13 cellular contexts compared by ENCODE assay signal in genomic region chr19:5693195-5694166, GRCh38. TPM values are rescaled to one million over a fixed set of nuclear protein-coding genes. Genes with fewer than 3 reads are reported as not detected.
A peak's percentile ranks its signal among the peaks of the same experiment; 100 is the strongest.
DNase-seq lines count a peak whose midpoint lies in the region; ATAC-seq lines count a peak whose summit lies in the region.
"Had no signal": no experiment of that assay in that cellular context is flagged by ENCODE, and none has a peak within 500 bp of the region (broad histone marks: within the 10 kb centered on the region; RNA-seq: fewer than 3 reads in every experiment).

No MANE protein-coding gene starts in this region.

- H3K4me1 Mint-ChIP-seq in activated naive CD8-positive, alpha-beta T cell treated with anti-CD3 and anti-CD28 coated beads, Interleukin-2, amount 50 U/mL, for 24 hours: peaks cover 25% of the 10 kb centered on the region

- ATAC-seq in activated naive CD8-positive, alpha-beta T cell treated with anti-CD3 and anti-CD28 coated beads, Interleukin-2, amount 50 U/mL, for 24 hours: no peak
- ATAC-seq in HG03457 (IDR thresholded peaks at IDR 0.05; ENCODE audit: unreplicated experiment) (no peak), GM18907 (IDR thresholded peaks at IDR 0.05; ENCODE audit: unreplicated experiment) (no peak)

- peak; percentile 33 for DNase-seq in NCI-H82 (lab: John Stamatoyannopoulos, UW)
- DNase-seq in NCI-H82 treated with DMSO at 0.1 percent for 48 hours (lab: John Stamatoyannopoulos, UW; ENCODE audit: unreplicated experiment): no peak
- peak; percentile 27 for DNase-seq in activated naive CD8-positive, alpha-beta T cell treated with anti-CD3 and anti-CD28 coated beads, Interleukin-2, amount 50 U/mL, for 24 hours
- peak; percentile 61 for DNase-seq in posterior vena cava (ENCODE audit: low spot score)
- no peak for DNase-seq in hepatic stellate cell (ENCODE audit: low spot score)
- DNase-seq: anterior cingulate cortex, NCI-H345 had no signal

- peak overlapping the region; percentile 14 for H3K9ac ChIP-seq in HUES6 (ENCODE audit: low read length)

- no peaks in the 10 kb centered on the region for H3K27me3 ChIP-seq in HUES6 (ENCODE audit: control insufficient read depth, insufficient read depth, low read length)
- H3K27me3 ChIP-seq: suprapubic skin had no signal

- peak overlapping the region; percentile 98 for H3K4me3 Mint-ChIP-seq in activated naive CD8-positive, alpha-beta T cell treated with anti-CD3 and anti-CD28 coated beads, Interleukin-2, amount 50 U/mL, for 24 hours

- H3K27ac ChIP-seq in HUES6 (ENCODE audit: low read depth, low read length): no peak overlapping the region
- H3K27ac ChIP-seq: suprapubic skin had no signal

- H3K9me3 ChIP-seq in HUES6 (ENCODE audit: control insufficient read depth, insufficient read depth, low read depth, low read length): no peaks in the 10 kb centered on the region
- H3K9me3 ChIP-seq: suprapubic skin had no signal

- peaks cover 50% of the 10 kb centered on the region for H3K36me3 Mint-ChIP-seq in activated naive CD8-positive, alpha-beta T cell treated with anti-CD3 and anti-CD28 coated beads, Interleukin-2, amount 50 U/mL, for 24 hours (ENCODE audit: low read depth)

- no peak overlapping the region for H3K4me3 ChIP-seq in HUES6 (ENCODE audit: low read depth, low read length)
- H3K4me3 ChIP-seq: suprapubic skin had no signal

- no peaks in the 10 kb centered on the region for H3K9me3 Mint-ChIP-seq in activated naive CD8-positive, alpha-beta T cell treated with anti-CD3 and anti-CD28 coated beads, Interleukin-2, amount 50 U/mL, for 24 hours

- 0 out of 2 replicates have a peak, but pooled peaks cover 3% of the 10 kb centered on the region for H3K4me1 ChIP-seq in HUES6 (ENCODE audit: control insufficient read depth, insufficient read depth, low read length)

- intact Hi-C loops in posterior vena cava (cut with DNase I): no loop called here

- peaks cover 3% of the 10 kb centered on the region for H3K27me3 Mint-ChIP-seq in activated naive CD8-positive, alpha-beta T cell treated with anti-CD3 and anti-CD28 coated beads, Interleukin-2, amount 50 U/mL, for 24 hours

- peaks cover 78% of the 10 kb centered on the region for H3K36me3 ChIP-seq in HUES6 (ENCODE audit: control insufficient read depth, insufficient read depth, low read length)

- H3K27ac Mint-ChIP-seq in activated naive CD8-positive, alpha-beta T cell treated with anti-CD3 and anti-CD28 coated beads, Interleukin-2, amount 50 U/mL, for 24 hours: peak overlapping the region; percentile 97

RNA-seq across cellular contexts. Expression of gene RPL36, which starts 3.4 kb away (rescaled TPM):
- 100 to 1,000 TPM; 525 to 575 TPM for total RNA-seq in posterior vena cava

RNA-seq across cellular contexts. Expression of gene HSD11B1L, which starts 12.7 kb away (rescaled TPM):
- total RNA-seq in posterior vena cava: 1 to 10 TPM; 3.8 to 4.0 TPM

RNA-seq across cellular contexts. Expression of gene MICOS13, which starts 13.2 kb away (rescaled TPM):
- total RNA-seq in posterior vena cava: 10 to 100 TPM; 54.1 to 54.4 TPM

RNA-seq across cellular contexts. Expression of gene LONP1, which starts 26.5 kb away (rescaled TPM):
- total RNA-seq in posterior vena cava: 10 to 100 TPM; 34.8 to 40.4 TPM

RNA-seq across cellular contexts. Expression of gene CATSPERD, which starts 27.0 kb away (rescaled TPM):
- not detected for total RNA-seq in posterior vena cava
- total RNA-seq: A673, liver had no signal

Comparison
In these comparisons a context has a peak if more than half of its experiments do, and no peak if none do; other contexts are left out.
1. DNase-seq: peak in NCI-H82 (single experiment), activated naive CD8-positive, alpha-beta T cell treated with anti-CD3 and anti-CD28 coated beads, Interleukin-2, amount 50 U/mL, for 24 hours (single experiment) and posterior vena cava (single experiment); none in NCI-H82 treated with DMSO at 0.1 percent for 48 hours (single experiment) and hepatic stellate cell (single experiment).